ENCODE assay signal across 8 cellular contexts in genomic region chr19:16448872-16449271, GRCh38. TPM values are rescaled to one million over a fixed set of nuclear protein-coding genes. Genes with fewer than 3 reads are reported as not detected.
"Had no signal": no experiment of that assay in that cellular context is flagged by ENCODE, and none has a peak within 500 bp of the region (broad histone marks: within the 10 kb centered on the region; RNA-seq: fewer than 3 reads in every experiment).

No MANE protein-coding gene starts in this region.

RNA-seq across cellular contexts. Expression of gene CALR3, which starts 47.1 kb away (rescaled TPM):
- total RNA-seq: dermis microvascular lymphatic vessel endothelial cell, esophagus mucosa, lower lobe of right lung, occipital lobe, progenitor cell of endocrine pancreas, right lobe of liver, temporal lobe, ureter had no signal
